Comparison of ENCODE assay signal across 1 cellular context in the genomic region with DNA sequence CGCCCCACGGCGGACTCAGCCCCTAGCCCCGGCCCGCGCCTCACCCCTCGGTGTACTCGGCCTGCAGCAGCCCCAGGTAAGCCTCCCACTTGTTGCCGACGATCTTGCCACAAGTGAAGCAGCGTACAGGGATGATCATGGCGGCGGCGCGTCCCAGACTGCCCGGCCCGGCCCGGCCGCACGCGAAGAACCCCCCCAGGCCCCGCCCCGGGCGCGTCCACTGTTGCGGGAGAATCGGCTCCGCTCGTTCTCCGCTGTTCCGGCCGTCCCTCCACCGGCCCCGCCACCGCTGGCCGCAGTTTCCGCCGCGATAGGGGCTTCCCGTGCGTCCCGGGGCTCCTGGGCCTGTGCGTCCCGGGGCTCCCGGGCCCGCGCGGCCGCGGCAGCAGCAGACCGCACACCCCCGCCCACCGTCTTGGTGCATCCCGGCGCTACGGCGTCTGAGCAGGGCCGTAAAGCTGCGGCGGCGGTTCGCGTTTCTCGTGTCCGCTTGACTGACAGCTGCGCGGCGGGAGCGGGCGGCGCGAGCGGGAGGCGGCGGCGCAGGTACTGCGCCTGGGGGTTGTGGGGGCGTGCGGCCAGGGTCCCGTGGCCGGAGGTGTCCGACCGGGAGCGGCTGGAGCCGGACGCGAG.
A peak's percentile ranks its signal among the peaks of the same experiment; 100 is the strongest.
TF ChIP-seq lines count a peak whose summit lies in the region.

A gene (minus strand): TSS at position 160 of the 633 bp plus-strand sequence. CDS start 21 bp downstream, at position 139.
A gene with protein sequence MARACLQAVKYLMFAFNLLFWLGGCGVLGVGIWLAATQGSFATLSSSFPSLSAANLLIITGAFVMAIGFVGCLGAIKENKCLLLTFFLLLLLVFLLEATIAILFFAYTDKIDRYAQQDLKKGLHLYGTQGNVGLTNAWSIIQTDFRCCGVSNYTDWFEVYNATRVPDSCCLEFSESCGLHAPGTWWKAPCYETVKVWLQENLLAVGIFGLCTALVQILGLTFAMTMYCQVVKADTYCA (plus strand): TSS at position 483 of the 633 bp plus-strand sequence. CDS start 7,453 bp downstream, outside the sequence.

TF ChIP-seq in H1, 55 proteins besides CTCF, POLR2A, EP300 and RAD21:
- TF ChIP-seq YY1 (IDR thresholded peaks at IDR 0.05; ENCODE audit: low read depth, low read length) (peak; percentile 86), POU5F1 (IDR thresholded peaks at IDR 0.05; ENCODE audit: low read depth, low read length) (no peak), TCF12 (IDR thresholded peaks at IDR 0.05; ENCODE audit: low read depth, low read length) (0 out of 2 replicates have a peak, but pooled peaks have one; percentile 10), CHD2 (IDR thresholded peaks at IDR 0.05; ENCODE audit: low read length) (0 out of 2 replicates have a peak, but pooled peaks have one; percentile 20), SIN3A (conservative IDR thresholded peaks at IDR 0.05 in 1 of 2, IDR thresholded peaks at IDR 0.05 in 1 of 2; ENCODE audit: low read depth in 1 of 2, low read length in 2 of 2) (peak; percentile 91 to 94), RBBP5 (IDR thresholded peaks at IDR 0.05; ENCODE audit: borderline replicate concordance, low read depth, low read length) (0 out of 2 replicates have a peak, but pooled peaks have one; percentile 19), BRCA1 (IDR thresholded peaks at IDR 0.05; ENCODE audit: low read depth, low read length) (peak; percentile 51; the same call in 1 of the 2 replicates), SUZ12 (IDR thresholded peaks at IDR 0.05; ENCODE audit: low read length) (no peak), CREB1 (IDR thresholded peaks at IDR 0.05) (peak; percentile 61; the same call in 1 of the 2 replicates), ASH2L (IDR thresholded peaks at IDR 0.05; ENCODE audit: low read length) (peak; percentile 28), EGR1 (IDR thresholded peaks at IDR 0.05; ENCODE audit: borderline replicate concordance, low read depth, low read length) (peak; percentile 77; the same call in 1 of the 2 replicates), PHF8 (conservative IDR thresholded peaks at IDR 0.05; ENCODE audit: low read depth, low read length) (peak; percentile 94), POLR2AphosphoS5 (IDR thresholded peaks at IDR 0.05; ENCODE audit: low read depth, low read length) (peak; percentile 99), BACH1 (IDR thresholded peaks at IDR 0.05; ENCODE audit: low read length) (no peak), TBP (IDR thresholded peaks at IDR 0.05; ENCODE audit: low read depth, low read length) (peak; percentile 95), GTF2F1 (IDR thresholded peaks at IDR 0.05; ENCODE audit: borderline replicate concordance, low read depth, low read length) (no peak), TAF1 (IDR thresholded peaks at IDR 0.05; ENCODE audit: low read depth, low read length) (peak; percentile 99), SIX5 (IDR thresholded peaks at IDR 0.05; ENCODE audit: low read depth, low read length) (no peak), HDAC2 (IDR thresholded peaks at IDR 0.05; ENCODE audit: borderline replicate concordance in 1 of 2, low read depth in 2 of 2, low read length in 2 of 2) (0 out of 4 replicates have a peak, but pooled peaks of 1 of the 2 experiments have one; percentile 41), TAF7 (optimal IDR thresholded peaks at IDR 0.05; ENCODE audit: borderline replicate concordance, low read depth, low read length) (peak; percentile 95), NANOG (IDR thresholded peaks at IDR 0.05; ENCODE audit: insufficient read depth, low read depth, low read length, poor library complexity, severe bottlenecking) (no peak), CHD1 (IDR thresholded peaks at IDR 0.05; ENCODE audit: low read depth, low read length) (peak; percentile 93), JUND (IDR thresholded peaks at IDR 0.05; ENCODE audit: low read length) (peak; percentile 95), CEBPB (IDR thresholded peaks at IDR 0.05; ENCODE audit: low read depth, low read length) (0 out of 2 replicates have a peak, but pooled peaks have one; percentile 19)
- TF ChIP-seq, protein P1, sequence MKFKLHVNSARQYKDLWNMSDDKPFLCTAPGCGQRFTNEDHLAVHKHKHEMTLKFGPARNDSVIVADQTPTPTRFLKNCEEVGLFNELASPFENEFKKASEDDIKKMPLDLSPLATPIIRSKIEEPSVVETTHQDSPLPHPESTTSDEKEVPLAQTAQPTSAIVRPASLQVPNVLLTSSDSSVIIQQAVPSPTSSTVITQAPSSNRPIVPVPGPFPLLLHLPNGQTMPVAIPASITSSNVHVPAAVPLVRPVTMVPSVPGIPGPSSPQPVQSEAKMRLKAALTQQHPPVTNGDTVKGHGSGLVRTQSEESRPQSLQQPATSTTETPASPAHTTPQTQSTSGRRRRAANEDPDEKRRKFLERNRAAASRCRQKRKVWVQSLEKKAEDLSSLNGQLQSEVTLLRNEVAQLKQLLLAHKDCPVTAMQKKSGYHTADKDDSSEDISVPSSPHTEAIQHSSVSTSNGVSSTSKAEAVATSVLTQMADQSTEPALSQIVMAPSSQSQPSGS (IDR thresholded peaks at IDR 0.05; ENCODE audit: low read length) = no peak
- TF ChIP-seq, protein P2, sequence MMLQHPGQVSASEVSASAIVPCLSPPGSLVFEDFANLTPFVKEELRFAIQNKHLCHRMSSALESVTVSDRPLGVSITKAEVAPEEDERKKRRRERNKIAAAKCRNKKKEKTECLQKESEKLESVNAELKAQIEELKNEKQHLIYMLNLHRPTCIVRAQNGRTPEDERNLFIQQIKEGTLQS (IDR thresholded peaks at IDR 0.05; ENCODE audit: insufficient read depth, low read depth, low read length) = no peak
- TF ChIP-seq, protein P3, sequence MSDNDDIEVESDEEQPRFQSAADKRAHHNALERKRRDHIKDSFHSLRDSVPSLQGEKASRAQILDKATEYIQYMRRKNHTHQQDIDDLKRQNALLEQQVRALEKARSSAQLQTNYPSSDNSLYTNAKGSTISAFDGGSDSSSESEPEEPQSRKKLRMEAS (IDR thresholded peaks at IDR 0.05) = peak; percentile 92
TF ChIP-seq in H1: peak in this region for 19.
